2 cellular contexts compared by ENCODE assay signal in the genomic region with DNA sequence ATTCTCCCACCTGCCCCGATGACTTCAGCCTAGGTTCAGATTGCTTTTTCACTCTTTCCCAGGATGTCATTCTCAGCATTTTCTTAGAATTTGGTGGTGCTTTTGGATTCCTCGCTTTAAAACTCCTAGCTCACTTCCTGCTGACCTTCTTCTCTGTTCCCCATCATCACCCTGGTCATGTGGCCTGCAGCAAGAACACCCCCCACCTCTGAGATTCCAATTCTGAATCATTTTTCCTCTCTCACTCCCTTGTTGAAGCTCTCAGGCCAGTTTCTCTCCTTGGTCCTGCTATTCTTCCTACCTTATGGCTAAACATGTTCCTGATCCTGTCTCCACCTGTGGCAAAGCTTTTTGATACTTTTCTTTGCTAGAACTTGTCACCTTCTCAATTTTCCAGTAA.
A peak's percentile ranks its signal among the peaks of the same experiment; 100 is the strongest.
TF ChIP-seq lines count a peak whose summit lies in the region.

No MANE protein-coding gene starts in this region.

TF ChIP-seq in SK-N-SH, 30 proteins besides CTCF, POLR2A, EP300 and RAD21 (continued from another document):
- TF ChIP-seq, protein P1, sequence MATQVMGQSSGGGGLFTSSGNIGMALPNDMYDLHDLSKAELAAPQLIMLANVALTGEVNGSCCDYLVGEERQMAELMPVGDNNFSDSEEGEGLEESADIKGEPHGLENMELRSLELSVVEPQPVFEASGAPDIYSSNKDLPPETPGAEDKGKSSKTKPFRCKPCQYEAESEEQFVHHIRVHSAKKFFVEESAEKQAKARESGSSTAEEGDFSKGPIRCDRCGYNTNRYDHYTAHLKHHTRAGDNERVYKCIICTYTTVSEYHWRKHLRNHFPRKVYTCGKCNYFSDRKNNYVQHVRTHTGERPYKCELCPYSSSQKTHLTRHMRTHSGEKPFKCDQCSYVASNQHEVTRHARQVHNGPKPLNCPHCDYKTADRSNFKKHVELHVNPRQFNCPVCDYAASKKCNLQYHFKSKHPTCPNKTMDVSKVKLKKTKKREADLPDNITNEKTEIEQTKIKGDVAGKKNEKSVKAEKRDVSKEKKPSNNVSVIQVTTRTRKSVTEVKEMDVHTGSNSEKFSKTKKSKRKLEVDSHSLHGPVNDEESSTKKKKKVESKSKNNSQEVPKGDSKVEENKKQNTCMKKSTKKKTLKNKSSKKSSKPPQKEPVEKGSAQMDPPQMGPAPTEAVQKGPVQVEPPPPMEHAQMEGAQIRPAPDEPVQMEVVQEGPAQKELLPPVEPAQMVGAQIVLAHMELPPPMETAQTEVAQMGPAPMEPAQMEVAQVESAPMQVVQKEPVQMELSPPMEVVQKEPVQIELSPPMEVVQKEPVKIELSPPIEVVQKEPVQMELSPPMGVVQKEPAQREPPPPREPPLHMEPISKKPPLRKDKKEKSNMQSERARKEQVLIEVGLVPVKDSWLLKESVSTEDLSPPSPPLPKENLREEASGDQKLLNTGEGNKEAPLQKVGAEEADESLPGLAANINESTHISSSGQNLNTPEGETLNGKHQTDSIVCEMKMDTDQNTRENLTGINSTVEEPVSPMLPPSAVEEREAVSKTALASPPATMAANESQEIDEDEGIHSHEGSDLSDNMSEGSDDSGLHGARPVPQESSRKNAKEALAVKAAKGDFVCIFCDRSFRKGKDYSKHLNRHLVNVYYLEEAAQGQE (IDR thresholded peaks at IDR 0.05; ENCODE audit: low read depth, low read length) = peak; percentile 16; the same call in 1 of the 2 replicates
- TF ChIP-seq EZH2phosphoT487 (IDR thresholded peaks at IDR 0.05; ENCODE audit: borderline replicate concordance, low read depth) = no peak
- no peak for TF ChIP-seq MXI1 (IDR thresholded peaks at IDR 0.05; ENCODE audit: low read depth, low read length)
- TF ChIP-seq TAF1 (IDR thresholded peaks at IDR 0.05; ENCODE audit: borderline replicate concordance, low read depth, low read length) = no peak
- TF ChIP-seq, protein P2, sequence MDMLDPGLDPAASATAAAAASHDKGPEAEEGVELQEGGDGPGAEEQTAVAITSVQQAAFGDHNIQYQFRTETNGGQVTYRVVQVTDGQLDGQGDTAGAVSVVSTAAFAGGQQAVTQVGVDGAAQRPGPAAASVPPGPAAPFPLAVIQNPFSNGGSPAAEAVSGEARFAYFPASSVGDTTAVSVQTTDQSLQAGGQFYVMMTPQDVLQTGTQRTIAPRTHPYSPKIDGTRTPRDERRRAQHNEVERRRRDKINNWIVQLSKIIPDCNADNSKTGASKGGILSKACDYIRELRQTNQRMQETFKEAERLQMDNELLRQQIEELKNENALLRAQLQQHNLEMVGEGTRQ (IDR thresholded peaks at IDR 0.05; ENCODE audit: borderline replicate concordance, low read depth, low read length) = no peak
- no peak for TF ChIP-seq GABPA (IDR thresholded peaks at IDR 0.05; ENCODE audit: low read depth)

TF ChIP-seq in SK-N-SH treated with all-trans-retinoic acid at 6 μM for 48 hours, 23 proteins besides CTCF, POLR2A, EP300 and RAD21 (continued from another document):
- TF ChIP-seq, protein P3, sequence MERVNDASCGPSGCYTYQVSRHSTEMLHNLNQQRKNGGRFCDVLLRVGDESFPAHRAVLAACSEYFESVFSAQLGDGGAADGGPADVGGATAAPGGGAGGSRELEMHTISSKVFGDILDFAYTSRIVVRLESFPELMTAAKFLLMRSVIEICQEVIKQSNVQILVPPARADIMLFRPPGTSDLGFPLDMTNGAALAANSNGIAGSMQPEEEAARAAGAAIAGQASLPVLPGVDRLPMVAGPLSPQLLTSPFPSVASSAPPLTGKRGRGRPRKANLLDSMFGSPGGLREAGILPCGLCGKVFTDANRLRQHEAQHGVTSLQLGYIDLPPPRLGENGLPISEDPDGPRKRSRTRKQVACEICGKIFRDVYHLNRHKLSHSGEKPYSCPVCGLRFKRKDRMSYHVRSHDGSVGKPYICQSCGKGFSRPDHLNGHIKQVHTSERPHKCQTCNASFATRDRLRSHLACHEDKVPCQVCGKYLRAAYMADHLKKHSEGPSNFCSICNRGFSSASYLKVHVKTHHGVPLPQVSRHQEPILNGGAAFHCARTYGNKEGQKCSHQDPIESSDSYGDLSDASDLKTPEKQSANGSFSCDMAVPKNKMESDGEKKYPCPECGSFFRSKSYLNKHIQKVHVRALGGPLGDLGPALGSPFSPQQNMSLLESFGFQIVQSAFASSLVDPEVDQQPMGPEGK (CRISPR knock-in tag; IDR thresholded peaks at IDR 0.05; ENCODE audit: borderline replicate concordance) = no peak
- no peak for TF ChIP-seq ZNF8 (CRISPR knock-in tag; IDR thresholded peaks at IDR 0.05)
- TF ChIP-seq ZNF70 (CRISPR knock-in tag; IDR thresholded peaks at IDR 0.05) = no peak
- TF ChIP-seq ZFP3 (CRISPR knock-in tag; IDR thresholded peaks at IDR 0.05) = no peak
- no peak for TF ChIP-seq TCF4 (CRISPR knock-in tag; IDR thresholded peaks at IDR 0.05; ENCODE audit: borderline replicate concordance)
- TF ChIP-seq ARNTL (CRISPR knock-in tag; IDR thresholded peaks at IDR 0.05; ENCODE audit: borderline replicate concordance, low read depth) = no peak
- TF ChIP-seq TOX (CRISPR knock-in tag; IDR thresholded peaks at IDR 0.05; ENCODE audit: borderline replicate concordance) = no peak
- no peak for TF ChIP-seq CSDC2 (CRISPR knock-in tag; IDR thresholded peaks at IDR 0.05)
- TF ChIP-seq PPARA (CRISPR knock-in tag; IDR thresholded peaks at IDR 0.05; ENCODE audit: borderline replicate concordance) = no peak
- TF ChIP-seq ESRRG (CRISPR knock-in tag; IDR thresholded peaks at IDR 0.05) = no peak
- no peak for TF ChIP-seq ZFP30 (CRISPR knock-in tag; IDR thresholded peaks at IDR 0.05)
- TF ChIP-seq SNAI2 (CRISPR knock-in tag; IDR thresholded peaks at IDR 0.05) = no peak
- no peak for TF ChIP-seq ZC3H10 (CRISPR knock-in tag; IDR thresholded peaks at IDR 0.05)
- no peak for TF ChIP-seq GLIS3 (CRISPR knock-in tag; IDR thresholded peaks at IDR 0.05)
